In the genomic region with DNA sequence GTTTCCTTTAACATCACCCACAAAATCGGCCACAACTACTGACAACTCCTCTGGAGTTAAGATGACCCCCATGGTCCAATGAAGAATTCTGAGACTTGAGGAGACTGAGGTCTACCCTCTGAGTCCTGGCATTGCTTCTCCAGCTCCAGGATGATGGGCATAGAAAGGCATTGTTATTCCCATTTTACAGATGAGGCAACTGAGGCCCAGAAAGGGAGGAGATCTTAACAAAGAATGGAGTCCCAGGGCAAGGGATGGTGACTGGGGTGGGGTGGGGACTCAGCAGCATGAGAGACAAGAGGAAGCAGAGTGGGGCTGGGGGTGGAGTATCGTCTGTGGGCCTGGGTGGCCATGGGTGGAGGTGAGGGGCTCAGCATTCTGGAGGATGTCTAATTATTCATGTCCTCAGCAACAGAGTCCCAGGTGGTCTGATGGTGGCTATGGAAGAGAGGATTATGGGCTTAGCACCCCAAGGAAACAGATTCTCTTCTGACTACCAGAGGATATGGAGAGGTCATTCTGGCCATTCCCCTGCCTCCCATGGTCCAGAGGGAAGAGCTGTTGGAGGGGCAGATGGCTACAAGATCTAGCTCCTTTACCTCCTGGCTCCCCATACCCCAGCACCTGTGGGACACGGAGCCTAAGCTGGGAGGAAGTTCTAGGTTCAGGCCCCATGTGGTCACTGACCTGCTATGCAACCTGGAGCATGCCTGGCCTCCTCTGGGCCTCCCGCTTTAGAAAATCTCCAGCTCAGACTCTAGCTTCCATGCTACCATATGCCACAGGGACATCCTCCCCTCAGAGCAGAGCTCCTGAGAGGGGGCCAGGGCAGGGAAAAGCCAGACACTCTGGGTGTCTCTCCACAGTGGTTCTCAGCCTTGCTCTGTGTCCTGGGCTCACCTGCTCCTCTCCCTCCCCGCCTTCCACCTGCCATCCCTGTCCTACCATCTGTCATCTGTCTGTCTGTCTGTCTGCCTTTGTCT, we compare ENCODE assay signal across 19 cellular contexts. TPM values are rescaled to one million over a fixed set of nuclear protein-coding genes. Genes with fewer than 3 reads are reported as not detected.
"Had no signal": no experiment of that assay in that cellular context is flagged by ENCODE, and none has a peak within 500 bp of the region (broad histone marks: within the 10 kb centered on the region; RNA-seq: fewer than 3 reads in every experiment).

No MANE protein-coding gene starts in this region.

- H3K36me3 Mint-ChIP-seq: activated CD4-positive, alpha-beta memory T cell treated with anti-CD3 and anti-CD28 coated beads for 36 hours; activated naive CD8-positive, alpha-beta T cell; natural killer cell; stimulated activated naive B cell treated with anti-CD40 and anti-IgM and Interleukin-4, amounts not matched to agents 10 μg/mL and 1 μg/mL and 100 μg/mL, for 72 hours had no signal

- DNase-seq: activated B cell treated with CpG ODN at 0.5 μM for 24 hours; activated CD4-positive, alpha-beta memory T cell treated with anti-CD3 and anti-CD28 coated beads for 36 hours; activated CD4-positive, alpha-beta T cell treated with anti-CD3 and anti-CD28 coated beads for 4 hours; activated T-cell treated with anti-CD3 and anti-CD28 coated beads for 4 hours; amniotic stem cell; central memory CD4-positive, alpha-beta T cell; dorsolateral prefrontal cortex; foreskin fibroblast; hippocampal formation; islet precursor cell; natural killer cell; spleen; stimulated activated naive B cell treated with anti-CD40 and anti-IgM and Interleukin-4, amounts not matched to agents 10 μg/mL and 1 μg/mL and 100 μg/mL, for 72 hours; upper lobe of right lung had no signal

- H3K9me3 ChIP-seq: spleen, upper lobe of right lung had no signal

- H3K4me3 Mint-ChIP-seq: activated B cell treated with CpG ODN at 0.5 μM for 24 hours; activated CD4-positive, alpha-beta memory T cell treated with anti-CD3 and anti-CD28 coated beads for 36 hours; activated naive CD8-positive, alpha-beta T cell; natural killer cell; stimulated activated naive B cell treated with anti-CD40 and anti-IgM and Interleukin-4, amounts not matched to agents 10 μg/mL and 1 μg/mL and 100 μg/mL, for 72 hours; T-helper 2 cell treated with Interferon-gamma antibody and Interleukin-4, amounts not matched to agents 5 μg/mL and 100 μg/mL, for 36 hours had no signal

- H3K4me3 ChIP-seq: dorsolateral prefrontal cortex, lung, spleen, upper lobe of right lung had no signal

- H3K27ac Mint-ChIP-seq: activated B cell treated with CpG ODN at 0.5 μM for 24 hours; activated CD4-positive, alpha-beta memory T cell treated with anti-CD3 and anti-CD28 coated beads for 36 hours; activated naive CD8-positive, alpha-beta T cell; natural killer cell; T-helper 2 cell treated with Interferon-gamma antibody and Interleukin-4, amounts not matched to agents 5 μg/mL and 100 μg/mL, for 36 hours had no signal

- ATAC-seq: natural killer cell; stimulated activated naive B cell treated with anti-CD40 and anti-IgM and Interleukin-4, amounts not matched to agents 10 μg/mL and 1 μg/mL and 100 μg/mL, for 72 hours; upper lobe of right lung had no signal

- H3K36me3 ChIP-seq: spleen, upper lobe of right lung had no signal

- H3K9me3 Mint-ChIP-seq: activated B cell treated with CpG ODN at 0.5 μM for 24 hours; activated CD4-positive, alpha-beta memory T cell treated with anti-CD3 and anti-CD28 coated beads for 36 hours; natural killer cell; stimulated activated naive B cell treated with anti-CD40 and anti-IgM and Interleukin-4, amounts not matched to agents 10 μg/mL and 1 μg/mL and 100 μg/mL, for 72 hours; T-helper 2 cell treated with Interferon-gamma antibody and Interleukin-4, amounts not matched to agents 5 μg/mL and 100 μg/mL, for 36 hours had no signal

- H3K27ac ChIP-seq: dorsolateral prefrontal cortex, epithelial cell of prostate, spleen, upper lobe of right lung had no signal

RNA-seq across cellular contexts. Expression of a gene that starts 37.4 kb away (rescaled TPM):
- total RNA-seq: activated B cell treated with CpG ODN at 0.5 μM for 24 hours, dorsolateral prefrontal cortex, natural killer cell, renal cortical epithelial cell, spleen, upper lobe of right lung had no signal
- polyA plus RNA-seq: spleen had no signal
